8 cellular contexts compared by ENCODE assay signal in the genomic region with DNA sequence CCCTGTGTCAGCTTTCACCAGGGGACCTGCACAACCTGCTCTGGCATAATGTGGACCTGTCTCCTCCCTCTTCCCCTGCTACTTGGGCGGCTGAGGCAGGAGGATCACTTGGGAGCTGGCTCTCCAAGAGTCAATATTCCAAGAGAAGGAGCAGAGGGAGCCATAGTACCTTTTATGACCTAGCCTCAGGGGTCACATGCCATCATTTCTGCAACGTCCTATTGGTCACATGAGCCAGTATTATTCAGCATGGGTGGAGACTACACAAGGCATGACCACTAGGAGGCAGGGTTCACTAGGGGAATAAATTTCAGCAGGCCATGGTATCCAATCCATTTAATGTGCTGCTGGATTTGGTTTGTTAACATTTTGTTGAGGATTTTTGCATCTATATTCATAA. TPM values are rescaled to one million over a fixed set of nuclear protein-coding genes. Genes with fewer than 3 reads are reported as not detected.
A peak's percentile ranks its signal among the peaks of the same experiment; 100 is the strongest.
DNase-seq lines count a peak whose midpoint lies in the region; ATAC-seq, FAIRE-seq and TF ChIP-seq lines count a peak whose summit lies in the region.

No MANE protein-coding gene starts in this region.

- ATAC-seq in right cardiac atrium, result no peak
- ATAC-seq in HG02981 (IDR thresholded peaks at IDR 0.05; ENCODE audit: unreplicated experiment), result no peak

- H3K36me3 ChIP-seq in BE2C (no peaks in the 10 kb centered on the region), HEK293 (ENCODE audit: control insufficient read depth in 2 of 2, insufficient read depth in 1 of 2, low read length in 2 of 2) (no peaks in the 10 kb centered on the region)

- FAIRE-seq in TTC549 (lab: Jason Lieb, UNC), result peak; percentile 74

- intact Hi-C loops in right cardiac atrium (cut with DNase I), result no loop called here

- DNase-seq in BE2C, result peak; percentile 38
- DNase-seq in erythroblast (lab: John Stamatoyannopoulos, UW), result peak; percentile 74 to 77
- DNase-seq in stimulated activated CD4-positive, alpha-beta T cell treated with anti-CD3 and anti-CD28 coated beads, Interleukin-4, amount 100 ng/mL, for 1 hour, result peak; percentile 36
- DNase-seq in right cardiac atrium, result no peak
- DNase-seq in retina, result no peak

- TF ChIP-seq CTCF in BE2C (IDR thresholded peaks at IDR 0.05; ENCODE audit: low read depth, low read length) (peak; percentile 48), HEK293 (tag by site-specific recombination; IDR thresholded peaks at IDR 0.05) (no peak)

- WGBS in right cardiac atrium, result 60% methylated on average over 2 of the region's 2 CpGs

- no peak for TF ChIP-seq POLR2A in erythroblast (IDR thresholded peaks at IDR 0.05; ENCODE audit: low read length)

- POLR2A ChIA-PET in HEK293 (lab: Yijun Ruan, JAX), result interaction anchor here (0.7 kb wide), 1 partner anchor 22 kb away, joined by 5 read pairs; no protein-coding TSS in a partner anchor

- H3K4me3 ChIP-seq in BE2C (ENCODE audit: low read depth, low read length), result no peak overlapping the region
- H3K4me3 ChIP-seq in HEK293 (ENCODE audit: low read depth, low read length), result no peak overlapping the region
- no peak overlapping the region for H3K4me3 ChIP-seq in right cardiac atrium (ENCODE audit: low read length)

- H3K27me3 ChIP-seq in BE2C (peaks cover 9% of the 10 kb centered on the region), right cardiac atrium (ENCODE audit: control insufficient read depth, insufficient read depth) (no peaks in the 10 kb centered on the region)

- H3K4me1 ChIP-seq in BE2C, result no peaks in the 10 kb centered on the region
- no peaks in the 10 kb centered on the region for H3K4me1 ChIP-seq in HEK293 (ENCODE audit: control insufficient read depth, insufficient read depth, low read length)
- H3K4me1 ChIP-seq in right cardiac atrium (ENCODE audit: control insufficient read depth, insufficient read depth, low read length), result no peaks in the 10 kb centered on the region

- CTCF ChIA-PET in HEK293 (lab: Yijun Ruan, JAX), result interaction anchor here (0.6 to 1.8 kb wide), 3 partner anchors 10 to 1651 kb away, joined by 3 to 5 read pairs (median 3); no protein-coding TSS in a partner anchor

- H3K9me3 ChIP-seq in BE2C, result peaks cover 5% of the 10 kb centered on the region; the same call in 1 of the 2 replicates
- H3K9me3 ChIP-seq in HEK293 (ENCODE audit: control insufficient read depth, insufficient read depth, low read depth, low read length), result no peaks in the 10 kb centered on the region
- H3K9me3 ChIP-seq in right cardiac atrium (ENCODE audit: control insufficient read depth, low read length), result peaks cover 4% of the 10 kb centered on the region

- no peak overlapping the region for H3K27ac ChIP-seq in HEK293 (ENCODE audit: extremely low read depth, low read depth, low read length)
- H3K27ac ChIP-seq in right cardiac atrium (ENCODE audit: low read length), result no peak overlapping the region

TF ChIP-seq in HEK293, 187 proteins besides CTCF, POLR2A, EP300 and RAD21:
- TF ChIP-seq SETDB1 (IDR thresholded peaks at IDR 0.05; ENCODE audit: insufficient read length, low read length) (peak; percentile 79), ZNF335 (tag by site-specific recombination; conservative IDR thresholded peaks at IDR 0.05) (no peak), ZNF350 (tag by site-specific recombination; IDR thresholded peaks at IDR 0.05) (peak; percentile 98)

RNA-seq across cellular contexts. Expression of gene SHFL, which starts 12.0 kb away (rescaled TPM):
- 1.5 TPM for polyA plus RNA-seq in BE2C (2012; ENCODE audit: insufficient read depth, insufficient read length, low read depth)
- 10 to 100 TPM; 14.5 to 16.0 (median 15.2) TPM for total RNA-seq in right cardiac atrium
- polyA plus RNA-seq in right cardiac atrium, result 16.0 TPM

RNA-seq across cellular contexts. Expression of gene ANGPTL6, which starts 28.3 kb away (rescaled TPM):
- 1.0 TPM for polyA plus RNA-seq in BE2C (2012; ENCODE audit: insufficient read depth, insufficient read length, low read depth)
- total RNA-seq in right cardiac atrium, result not detected
- polyA plus RNA-seq in right cardiac atrium, result 0.25 TPM

RNA-seq across cellular contexts. Expression of gene PPAN, which starts 32.0 kb away (rescaled TPM):
- 333 TPM for polyA plus RNA-seq in BE2C (2012; ENCODE audit: insufficient read depth, insufficient read length, low read depth)
- total RNA-seq in right cardiac atrium, result 10 to 100 TPM; 16.5 to 29.4 (median 25.7) TPM
- polyA plus RNA-seq in right cardiac atrium, result 25.2 TPM

RNA-seq across cellular contexts. Expression of gene P2RY11, which starts 37.3 kb away (rescaled TPM):
- polyA plus RNA-seq in BE2C (2012; ENCODE audit: insufficient read depth, insufficient read length, low read depth), result 139 TPM
- total RNA-seq in right cardiac atrium, result 1 to 10 TPM; 4.4 to 6.6 (median 4.9) TPM
- polyA plus RNA-seq in right cardiac atrium, result 2.9 TPM

RNA-seq across cellular contexts. Expression of gene EIF3G, which starts 45.5 kb away (rescaled TPM):
- 765 TPM for polyA plus RNA-seq in BE2C (2012; ENCODE audit: insufficient read depth, insufficient read length, low read depth)
- total RNA-seq in right cardiac atrium, result 100 to 1,000 TPM; 144 to 183 (median 158) TPM
- 127 TPM for polyA plus RNA-seq in right cardiac atrium

Comparison
In these comparisons a context has a peak if more than half of its experiments do, and no peak if none do; other contexts are left out.
1. DNase-seq: peak in BE2C (single experiment), erythroblast (2 of 2) and stimulated activated CD4-positive, alpha-beta T cell treated with anti-CD3 and anti-CD28 coated beads, Interleukin-4, amount 100 ng/mL, for 1 hour (single experiment); none in right cardiac atrium (0 of 3) and retina (single experiment).